Comparison of ENCODE assay signal across 23 cellular contexts in genomic region chr1:215482079-215482478, GRCh38.
"Had no signal": no experiment of that assay in that cellular context is flagged by ENCODE, and none has a peak within 500 bp of the region (broad histone marks: within the 10 kb centered on the region; RNA-seq: fewer than 3 reads in every experiment).

No MANE protein-coding gene starts in this region.

- H3K36me3 ChIP-seq: Peyer's patch had no signal

- DNase-seq: activated CD4-positive, alpha-beta T cell treated with anti-CD3 and anti-CD28 coated beads, Interleukin-2, amount 10 ng/mL, durations not matched to agents 24 days and 14 days; activated CD4-positive, alpha-beta T cell treated with anti-CD3 and anti-CD28 coated beads, Interleukin-2, amount 50 U/mL, for 48 hours; activated CD4-positive, CD25-positive, alpha-beta regulatory T cell treated with anti-CD3 and anti-CD28 coated beads, Interleukin-2, amount 50 U/mL, for 72 hours; activated CD8-positive, alpha-beta memory T cell treated with anti-CD3 and anti-CD28 coated beads, Interleukin-2, amount 10 ng/mL, durations not matched to agents 7 days and 5 days; activated effector memory CD4-positive, alpha-beta T cell treated with Interleukin-2 at 50 U/mL for 16 hours; activated naive CD4-positive, alpha-beta T cell; activated T-cell treated with anti-CD3 and anti-CD28 coated beads, Interleukin-2, amount 50 U/mL, for 24 hours; aorta; Kasumi-1; NCI-H1048; NCI-H146; NCI-H187 treated with DMSO at 0.1 percent for 48 hours; NCI-H2081 treated with DMSO at 0.1 percent for 48 hours; NCI-H2171 treated with DMSO at 0.1 percent for 48 hours; NCI-H226; NK-92 treated with Interleukin-12 subunit alpha and Interleukin-12 subunit beta, amount 100 ng/mL, for 24 hours; OCI-M1; Peyer's patch; Right ventricle myocardium superior; T-helper 17 cell; T-helper 9 cell had no signal

- H3K27ac ChIP-seq: Peyer's patch, RWPE1 had no signal

- H3K4me1 ChIP-seq: Peyer's patch had no signal

- H3K27me3 ChIP-seq: Peyer's patch had no signal

- ATAC-seq: activated CD8-positive, alpha-beta memory T cell treated with anti-CD3 and anti-CD28 coated beads, Interleukin-2, amount 10 ng/mL, durations not matched to agents 7 days and 5 days; T-helper 17 cell; WTC11 had no signal

- H3K4me3 ChIP-seq: Peyer's patch had no signal
